7 cellular contexts compared by ENCODE assay signal in the genomic region with DNA sequence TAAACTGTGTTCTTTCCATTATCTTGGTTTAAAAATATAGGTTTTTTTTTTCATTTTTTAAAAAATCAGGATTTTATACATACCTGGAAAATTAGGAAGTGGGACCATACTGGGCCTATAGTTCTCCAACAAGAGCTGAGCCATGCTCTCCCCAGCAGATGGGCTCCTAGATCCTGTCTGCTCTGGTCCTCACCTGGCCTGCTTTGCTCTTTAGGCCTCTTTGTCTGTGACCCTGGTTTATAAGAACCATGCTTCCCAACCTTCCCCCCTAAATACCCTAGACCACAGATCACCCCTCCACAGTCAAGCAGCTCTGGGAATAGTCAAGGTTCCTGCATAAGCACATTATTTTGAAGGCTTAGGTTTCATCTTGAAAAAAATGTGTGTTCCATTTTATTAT.
"Had no signal": no experiment of that assay in that cellular context is flagged by ENCODE, and none has a peak within 500 bp of the region (broad histone marks: within the 10 kb centered on the region; RNA-seq: fewer than 3 reads in every experiment).

No MANE protein-coding gene starts in this region.

- ATAC-seq: HCT116, K562 had no signal

- H3K4me3 Mint-ChIP-seq: HFFc6 had no signal

- H3K4me3 ChIP-seq: HAP-1, K562 had no signal

- H3K4me1 ChIP-seq: HAP-1 had no signal

- H3K36me3 ChIP-seq: HAP-1 had no signal

- DNase-seq: GOT3, H7, HFFc6, IMR-90 had no signal

- H3K9me3 ChIP-seq: HAP-1 had no signal

- H3K27ac Mint-ChIP-seq: HFFc6 had no signal

- H3K9me3 Mint-ChIP-seq: HFFc6 had no signal
